8 cellular contexts compared by ENCODE assay signal in the genomic region with DNA sequence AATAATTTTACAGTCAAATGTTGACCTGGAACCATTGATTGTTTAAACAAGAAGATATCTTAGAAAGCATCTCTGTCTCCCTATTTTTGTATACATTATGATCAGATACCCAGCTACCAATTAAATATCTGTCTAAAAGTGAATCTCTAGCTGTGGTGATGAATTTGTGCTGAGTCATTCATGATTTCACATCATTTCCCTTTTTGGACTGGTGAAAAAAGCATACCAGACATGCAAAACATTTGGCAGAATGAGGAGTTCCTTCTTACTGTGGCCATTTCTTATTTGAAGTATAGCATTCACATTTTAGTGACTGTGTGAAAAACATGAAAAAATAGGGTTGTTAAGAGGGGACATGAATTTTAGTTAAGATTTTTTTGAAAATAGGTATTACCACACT.
DNase-seq lines count a peak whose midpoint lies in the region; ATAC-seq and TF ChIP-seq lines count a peak whose summit lies in the region.

No MANE protein-coding gene starts in this region.

- no peak overlapping the region for H3K18ac ChIP-seq in mesenchymal stem cell (ENCODE audit: low read depth in 1 of 2, low read length in 2 of 2)

- no peak for TF ChIP-seq POLR2A in upper lobe of left lung (IDR thresholded peaks at IDR 0.05)

- H3K4me2 ChIP-seq in mesenchymal stem cell (ENCODE audit: low read length, poor library complexity, severe bottlenecking) = no peak overlapping the region

- no peaks in the 10 kb centered on the region for H3K27me3 ChIP-seq in mesenchymal stem cell (ENCODE audit: control insufficient read depth in 1 of 2, insufficient read depth in 1 of 2, low read length in 2 of 2)
- no peaks in the 10 kb centered on the region for H3K27me3 ChIP-seq in upper lobe of left lung

- H3K36me3 ChIP-seq in mesenchymal stem cell (ENCODE audit: control insufficient read depth in 1 of 2, insufficient read depth in 2 of 2, low read depth in 1 of 2, low read length in 2 of 2) = no peaks in the 10 kb centered on the region
- no peaks in the 10 kb centered on the region for H3K36me3 ChIP-seq in upper lobe of left lung

- no peak overlapping the region for H4K8ac ChIP-seq in mesenchymal stem cell (ENCODE audit: low read length)

- no peak overlapping the region for H2BK120ac ChIP-seq in mesenchymal stem cell (ENCODE audit: low read depth, low read length)

- no peak overlapping the region for H4K91ac ChIP-seq in mesenchymal stem cell (ENCODE audit: low read length)

- no peak overlapping the region for H2AFZ ChIP-seq in mesenchymal stem cell (ENCODE audit: low read depth, low read length)

- no peaks in the 10 kb centered on the region for H3K9me3 ChIP-seq in mesenchymal stem cell (ENCODE audit: control insufficient read depth, low read length)
- no peaks in the 10 kb centered on the region for H3K9me3 ChIP-seq in upper lobe of left lung

- TF ChIP-seq EP300 in upper lobe of left lung (IDR thresholded peaks at IDR 0.05) = no peak

- ATAC-seq in GM18907 (IDR thresholded peaks at IDR 0.05; ENCODE audit: unreplicated experiment) (peak; percentile 95), HG03039 (IDR thresholded peaks at IDR 0.05; ENCODE audit: unreplicated experiment) (peak; percentile 82), upper lobe of left lung (ENCODE audit: low FRiP score in 2 of 2) (no peak)

- H3K27ac ChIP-seq in mesenchymal stem cell (ENCODE audit: low read length, poor library complexity, severe bottlenecking) = no peak overlapping the region
- no peak overlapping the region for H3K27ac ChIP-seq in upper lobe of left lung

- no peak overlapping the region for H3K4ac ChIP-seq in mesenchymal stem cell (ENCODE audit: low read depth in 1 of 2, low read length in 2 of 2)

- no peak overlapping the region for H2BK15ac ChIP-seq in mesenchymal stem cell (ENCODE audit: low read depth, poor library complexity, severe bottlenecking)

- no peak overlapping the region for H2AK5ac ChIP-seq in mesenchymal stem cell (ENCODE audit: low read length, severe bottlenecking)

- no peak for TF ChIP-seq CTCF in upper lobe of left lung (IDR thresholded peaks at IDR 0.05)

- H3K79me1 ChIP-seq in mesenchymal stem cell (replicated peaks; ENCODE audit: low read length, poor library complexity, severe bottlenecking) = peaks cover 8% of the 10 kb centered on the region

- H2BK12ac ChIP-seq in mesenchymal stem cell (ENCODE audit: low read length in 2 of 2) = no peak overlapping the region

- peaks cover 1% of the 10 kb centered on the region for H3K4me1 ChIP-seq in mesenchymal stem cell (ENCODE audit: control insufficient read depth, insufficient read depth, low read depth, low read length)
- H3K4me1 ChIP-seq in upper lobe of left lung = peaks cover 0 to 10% (median 0%) of the 10 kb centered on the region in 4 donors

- DNase-seq in SIG-M5 (lab: John Stamatoyannopoulos, UW) (peak; percentile 35), mesenchymal stem cell (peak; percentile 63), upper lobe of left lung (no peak), mucosa of gallbladder (ENCODE audit: low spot score) (no peak), HT-29 (ENCODE audit: low spot score) (no peak), NCI-H2081 treated with DMSO at 0.1 percent for 48 hours (lab: John Stamatoyannopoulos, UW) (no peak)

- no peak overlapping the region for H3K23ac ChIP-seq in mesenchymal stem cell (ENCODE audit: low read length in 2 of 2)

- H3K9ac ChIP-seq in mesenchymal stem cell (ENCODE audit: low read length) = no peak overlapping the region

- H3K4me3 ChIP-seq in mesenchymal stem cell (ENCODE audit: insufficient read depth in 1 of 2, low read depth in 1 of 2, low read length in 2 of 2) (no peak overlapping the region), upper lobe of left lung (no peak overlapping the region)

- H2BK5ac ChIP-seq in mesenchymal stem cell (ENCODE audit: low read depth, low read length, poor library complexity, severe bottlenecking) = no peak overlapping the region

- H3K14ac ChIP-seq in mesenchymal stem cell (ENCODE audit: low read length in 2 of 2) = no peak overlapping the region

Comparison
In these comparisons a context has a peak if more than half of its experiments do, and no peak if none do; other contexts are left out.
1. ATAC-seq: peak in GM18907 (single experiment) and HG03039 (single experiment); none in upper lobe of left lung (0 of 2).
2. DNase-seq: peak in SIG-M5 (single experiment) and mesenchymal stem cell (single experiment); none in upper lobe of left lung (0 of 2), mucosa of gallbladder (single experiment), HT-29 (single experiment) and NCI-H2081 treated with DMSO at 0.1 percent for 48 hours (single experiment).